In genomic region chr6:156526081-156526480, GRCh38 we compare ENCODE assay signal across 37 cellular contexts.
"Had no signal": no experiment of that assay in that cellular context is flagged by ENCODE, and none has a peak within 500 bp of the region (broad histone marks: within the 10 kb centered on the region; RNA-seq: fewer than 3 reads in every experiment).

No MANE protein-coding gene starts in this region.

- H3K4me3 Mint-ChIP-seq: activated B cell treated with CpG ODN at 0.5 μM for 24 hours; activated CD4-positive, alpha-beta memory T cell treated with anti-CD3 and anti-CD28 coated beads for 36 hours; activated CD4-positive, alpha-beta T cell treated with anti-CD3 and anti-CD28 coated beads, Interleukin-2, amount 10 ng/mL, durations not matched to agents 24 days and 14 days; activated CD8-positive, alpha-beta T cell treated with anti-CD3 and anti-CD28 coated beads for 36 hours; activated naive CD4-positive, alpha-beta T cell treated with anti-CD3 and anti-CD28 coated beads for 36 hours; activated naive CD8-positive, alpha-beta T cell treated with anti-CD3 and anti-CD28 coated beads for 36 hours; activated T-cell treated with anti-CD3 and anti-CD28 coated beads, Interleukin-2, amount 50 U/mL, for 4 hours; activated T-cell treated with anti-CD3 and anti-CD28 coated beads, Interleukin-2, amount 50 U/mL, for 72 hours; activated T-helper 1 cell treated with anti-CD3 and anti-CD28 coated beads, Interleukin-12 subunit alpha, Interleukin-12 subunit beta, Interleukin-2, Interleukin-4 antibody, amounts not matched to agents 30 ng/mL and 10 ng/mL and 1 ng/mL, durations not matched to agents 14 hours and 24 hours and 36 hours; activated T-helper 17 cell treated with anti-CD3 and anti-CD28 coated beads, Interleukin-2, amount 50 U/mL, for 72 hours; brain; central memory CD8-positive, alpha-beta T cell; T-helper 1 cell treated with Interleukin-12 subunit alpha and Interleukin-12 subunit beta and Interleukin-4 antibody, amounts not matched to agents 30 μg/mL and 1 μg/mL, for 36 hours; T-helper 2 cell treated with Interferon-gamma antibody and Interleukin-4, amounts not matched to agents 5 μg/mL and 100 μg/mL, for 36 hours had no signal

- H3K27me3 Mint-ChIP-seq: activated B cell treated with CpG ODN at 0.5 μM for 24 hours; activated CD4-positive, alpha-beta memory T cell treated with anti-CD3 and anti-CD28 coated beads for 36 hours; activated CD4-positive, alpha-beta T cell treated with anti-CD3 and anti-CD28 coated beads, Interleukin-2, amount 10 ng/mL, durations not matched to agents 24 days and 14 days; activated CD8-positive, alpha-beta T cell treated with anti-CD3 and anti-CD28 coated beads for 36 hours; activated naive CD8-positive, alpha-beta T cell treated with anti-CD3 and anti-CD28 coated beads for 36 hours; activated T-helper 17 cell treated with anti-CD3 and anti-CD28 coated beads, Interleukin-2, amount 50 U/mL, for 72 hours; brain; central memory CD8-positive, alpha-beta T cell had no signal

- H3K27me3 ChIP-seq: adrenal gland, cardiac muscle cell had no signal

- DNase-seq: activated B cell treated with CpG ODN at 0.5 μM for 24 hours; activated CD4-positive, alpha-beta memory T cell treated with anti-CD3 and anti-CD28 coated beads for 36 hours; activated CD4-positive, alpha-beta T cell treated with anti-CD3 and anti-CD28 coated beads for 4 hours; activated CD4-positive, alpha-beta T cell treated with anti-CD3 and anti-CD28 coated beads, Interleukin-2, amount 10 ng/mL, durations not matched to agents 24 days and 14 days; activated CD4-positive, alpha-beta T cell treated with anti-CD3 and anti-CD28 coated beads, Interleukin-2, amount 50 U/mL, for 1 hour; activated CD4-positive, alpha-beta T cell treated with anti-CD3 and anti-CD28 coated beads, Interleukin-2, amount 50 U/mL, for 4 hours; activated CD4-positive, CD25-positive, alpha-beta regulatory T cell treated with anti-CD3 and anti-CD28 coated beads, Interleukin-2, amount 50 U/mL, for 72 hours; activated CD8-positive, alpha-beta memory T cell treated with anti-CD3 and anti-CD28 coated beads, Interleukin-2, amount 50 U/mL, for 4 hours; activated CD8-positive, alpha-beta T cell treated with anti-CD3 and anti-CD28 coated beads for 36 hours; activated effector memory CD4-positive, alpha-beta T cell treated with anti-CD3 and anti-CD28 coated beads, Interleukin-2, amount 50 U/mL, for 16 hours; activated gamma-delta T cell treated with Interleukin-2 at 50 U/mL for 16 hours; activated naive CD4-positive, alpha-beta T cell; activated naive CD4-positive, alpha-beta T cell treated with anti-CD3 and anti-CD28 coated beads for 36 hours; activated naive CD4-positive, alpha-beta T cell treated with anti-CD3 and anti-CD28 coated beads, Interleukin-2, amount 50 U/mL, for 16 hours; activated naive CD8-positive, alpha-beta T cell treated with anti-CD3 and anti-CD28 coated beads for 36 hours; activated T-cell treated with anti-CD3 and anti-CD28 coated beads for 4 hours; activated T-cell treated with anti-CD3 and anti-CD28 coated beads, Interleukin-2, amount 50 U/mL, for 1 hour; activated T-cell treated with anti-CD3 and anti-CD28 coated beads, Interleukin-2, amount 50 U/mL, for 4 hours; activated T-cell treated with anti-CD3 and anti-CD28 coated beads, Interleukin-2, amount 50 U/mL, for 72 hours; amniotic stem cell; aorta; caudate nucleus; T-helper 1 cell; T-helper 2 cell; T-helper 9 cell had no signal

- H3K36me3 ChIP-seq: adrenal gland, cardiac muscle cell had no signal

- H3K27ac ChIP-seq: adrenal gland, cardiac muscle cell, VCaP had no signal

- FAIRE-seq: bronchial epithelial cell, TTC549 had no signal

- H3K4me3 ChIP-seq: adrenal gland, cardiac muscle cell had no signal

- H3K27ac Mint-ChIP-seq: activated B cell treated with CpG ODN at 0.5 μM for 24 hours; activated CD4-positive, alpha-beta memory T cell treated with anti-CD3 and anti-CD28 coated beads for 36 hours; activated CD4-positive, alpha-beta T cell treated with anti-CD3 and anti-CD28 coated beads, Interleukin-2, amount 10 ng/mL, durations not matched to agents 24 days and 14 days; activated CD8-positive, alpha-beta T cell treated with anti-CD3 and anti-CD28 coated beads for 36 hours; activated naive CD4-positive, alpha-beta T cell treated with anti-CD3 and anti-CD28 coated beads for 36 hours; activated naive CD4-positive, alpha-beta T cell treated with anti-CD3 and anti-CD28 coated beads, Interleukin-2, amount 50 U/mL, for 72 hours; activated naive CD8-positive, alpha-beta T cell treated with anti-CD3 and anti-CD28 coated beads for 36 hours; activated T-cell treated with anti-CD3 and anti-CD28 coated beads, Interleukin-2, amount 50 U/mL, for 72 hours; activated T-helper 1 cell treated with anti-CD3 and anti-CD28 coated beads, Interleukin-12 subunit alpha, Interleukin-12 subunit beta, Interleukin-2, Interleukin-4 antibody, amounts not matched to agents 30 ng/mL and 10 ng/mL and 1 ng/mL, durations not matched to agents 14 hours and 24 hours and 36 hours; activated T-helper 17 cell treated with anti-CD3 and anti-CD28 coated beads, Interleukin-2, amount 50 U/mL, for 72 hours; brain; T-helper 1 cell treated with Interleukin-12 subunit alpha and Interleukin-12 subunit beta and Interleukin-4 antibody, amounts not matched to agents 30 μg/mL and 1 μg/mL, for 36 hours; T-helper 2 cell treated with Interferon-gamma antibody and Interleukin-4, amounts not matched to agents 5 μg/mL and 100 μg/mL, for 36 hours had no signal

- H3K4me1 ChIP-seq: adrenal gland had no signal

- H3K9me3 ChIP-seq: adrenal gland had no signal

- H3K4me1 Mint-ChIP-seq: activated B cell treated with CpG ODN at 0.5 μM for 24 hours; activated CD4-positive, alpha-beta T cell treated with anti-CD3 and anti-CD28 coated beads, Interleukin-2, amount 10 ng/mL, durations not matched to agents 24 days and 14 days; activated naive CD8-positive, alpha-beta T cell treated with anti-CD3 and anti-CD28 coated beads for 36 hours; activated T-helper 17 cell treated with anti-CD3 and anti-CD28 coated beads, Interleukin-2, amount 50 U/mL, for 72 hours; brain; central memory CD8-positive, alpha-beta T cell had no signal

- H3K36me3 Mint-ChIP-seq: activated CD4-positive, alpha-beta memory T cell treated with anti-CD3 and anti-CD28 coated beads for 36 hours; activated naive CD4-positive, alpha-beta T cell treated with anti-CD3 and anti-CD28 coated beads, Interleukin-2, amount 50 U/mL, for 72 hours; activated naive CD8-positive, alpha-beta T cell treated with anti-CD3 and anti-CD28 coated beads for 36 hours; brain had no signal

- H3K9me3 Mint-ChIP-seq: activated B cell treated with CpG ODN at 0.5 μM for 24 hours; activated CD4-positive, alpha-beta memory T cell treated with anti-CD3 and anti-CD28 coated beads for 36 hours; activated CD4-positive, alpha-beta T cell treated with anti-CD3 and anti-CD28 coated beads, Interleukin-2, amount 10 ng/mL, durations not matched to agents 24 days and 14 days; activated CD8-positive, alpha-beta T cell treated with anti-CD3 and anti-CD28 coated beads for 36 hours; activated naive CD4-positive, alpha-beta T cell treated with anti-CD3 and anti-CD28 coated beads for 36 hours; activated naive CD4-positive, alpha-beta T cell treated with anti-CD3 and anti-CD28 coated beads, Interleukin-2, amount 50 U/mL, for 72 hours; activated T-cell treated with anti-CD3 and anti-CD28 coated beads, Interleukin-2, amount 50 U/mL, for 4 hours; activated T-helper 1 cell treated with anti-CD3 and anti-CD28 coated beads, Interleukin-12 subunit alpha, Interleukin-12 subunit beta, Interleukin-2, Interleukin-4 antibody, amounts not matched to agents 30 ng/mL and 10 ng/mL and 1 ng/mL, durations not matched to agents 14 hours and 24 hours and 36 hours; central memory CD8-positive, alpha-beta T cell; T-helper 1 cell treated with Interleukin-12 subunit alpha and Interleukin-12 subunit beta and Interleukin-4 antibody, amounts not matched to agents 30 μg/mL and 1 μg/mL, for 36 hours; T-helper 2 cell treated with Interferon-gamma antibody and Interleukin-4, amounts not matched to agents 5 μg/mL and 100 μg/mL, for 36 hours had no signal
